In genomic region chr4:154416183-154416543, GRCh38 we compare ENCODE assay signal across 8 cellular contexts.
DNase-seq lines count a peak whose midpoint lies in the region; ATAC-seq and TF ChIP-seq lines count a peak whose summit lies in the region.

No MANE protein-coding gene starts in this region.

- POLR2A ChIA-PET in WTC11 (lab: Charles Lee), result no interaction called here

- H3K4me2 ChIP-seq in skeletal muscle satellite cell (ENCODE audit: low read length), result peak overlapping the region; percentile 87

- no peak for TF ChIP-seq CTCF in WTC11 (IDR thresholded peaks at IDR 0.05)

- H3K4me1 ChIP-seq in skeletal muscle satellite cell (ENCODE audit: control insufficient read depth, insufficient read depth, low read length), result peaks cover 5% of the 10 kb centered on the region

- H3K4me3 Mint-ChIP-seq in activated naive CD4-positive, alpha-beta T cell treated with anti-CD3 and anti-CD28 coated beads, Interleukin-2, amount 50 U/mL, for 24 hours, result peak overlapping the region; percentile 74
- peak overlapping the region; percentile 95 for H3K4me3 Mint-ChIP-seq in WTC11

- intact Hi-C loops in left ventricle myocardium superior (cut with micrococcal nuclease), result no loop called here

- H3K36me3 Mint-ChIP-seq in activated naive CD4-positive, alpha-beta T cell treated with anti-CD3 and anti-CD28 coated beads, Interleukin-2, amount 50 U/mL, for 24 hours, result no peaks in the 10 kb centered on the region
- H3K36me3 Mint-ChIP-seq in WTC11, result no peaks in the 10 kb centered on the region

- H3K27ac Mint-ChIP-seq in activated naive CD4-positive, alpha-beta T cell treated with anti-CD3 and anti-CD28 coated beads, Interleukin-2, amount 50 U/mL, for 24 hours, result no peak overlapping the region
- no peak overlapping the region for H3K27ac Mint-ChIP-seq in WTC11

- H3K27me3 ChIP-seq in skeletal muscle satellite cell (ENCODE audit: control insufficient read depth, insufficient read depth, low read length), result peaks cover 14% of the 10 kb centered on the region

- peak overlapping the region; percentile 71 for H3K4me3 ChIP-seq in skeletal muscle satellite cell (ENCODE audit: low read length)

- H3K9me3 ChIP-seq in skeletal muscle satellite cell (replicated peaks; ENCODE audit: low read length), result no peaks in the 10 kb centered on the region

- ATAC-seq in HG02885 (IDR thresholded peaks at IDR 0.05; ENCODE audit: poor library complexity, unreplicated experiment) (peak; percentile 47), WTC11 (peak; percentile 74), left ventricle myocardium superior (peak; percentile 64)

- H3K36me3 ChIP-seq in skeletal muscle satellite cell (ENCODE audit: insufficient read depth, low read length), result no peaks in the 10 kb centered on the region

- no peak for DNase-seq in activated naive CD4-positive, alpha-beta T cell (lab: John Stamatoyannopoulos, UW)
- DNase-seq in WTC11 (ENCODE audit: low spot score) (peak; percentile 59), left ventricle myocardium superior (peak; percentile 43), OCI-M2 (lab: John Stamatoyannopoulos, UW; ENCODE audit: unreplicated experiment) (no peak), NCI-H2081 treated with DMSO at 0.1 percent for 48 hours (lab: John Stamatoyannopoulos, UW) (no peak)

- no peaks in the 10 kb centered on the region for H3K9me3 Mint-ChIP-seq in activated naive CD4-positive, alpha-beta T cell treated with anti-CD3 and anti-CD28 coated beads, Interleukin-2, amount 50 U/mL, for 24 hours
- no peaks in the 10 kb centered on the region for H3K9me3 Mint-ChIP-seq in WTC11

- CTCF ChIA-PET in WTC11 (lab: Charles Lee), result interaction anchor here (0.7 to 2.4 kb wide), 21 partner anchors 9 to 630 kb away, joined by 3 to 24 read pairs (median 5); partner anchors contain the start of genes DCHS2 and PLRG1

- H3K27me3 Mint-ChIP-seq in activated naive CD4-positive, alpha-beta T cell treated with anti-CD3 and anti-CD28 coated beads, Interleukin-2, amount 50 U/mL, for 24 hours, result peaks cover 32% of the 10 kb centered on the region
- H3K27me3 Mint-ChIP-seq in WTC11 (ENCODE audit: low read depth), result peaks cover 17% of the 10 kb centered on the region

- H3K9ac ChIP-seq in skeletal muscle satellite cell (ENCODE audit: low read depth, low read length), result peak overlapping the region; percentile 4

- peaks cover 15% of the 10 kb centered on the region for H3K4me1 Mint-ChIP-seq in activated naive CD4-positive, alpha-beta T cell treated with anti-CD3 and anti-CD28 coated beads, Interleukin-2, amount 50 U/mL, for 24 hours
- peaks cover 19% of the 10 kb centered on the region for H3K4me1 Mint-ChIP-seq in WTC11

TF ChIP-seq in WTC11, 78 proteins besides CTCF, POLR2A, EP300 and RAD21:
- TF ChIP-seq IRF1 (CRISPR knock-in tag; IDR thresholded peaks at IDR 0.05) (no peak), PREB (CRISPR knock-in tag; IDR thresholded peaks at IDR 0.05; ENCODE audit: borderline replicate concordance) (no peak), GRHL2 (CRISPR knock-in tag; IDR thresholded peaks at IDR 0.05; ENCODE audit: insufficient replicate concordance, severe bottlenecking) (no peak), PRDM15 (CRISPR knock-in tag; IDR thresholded peaks at IDR 0.05) (no peak), TEAD1 (CRISPR knock-in tag; IDR thresholded peaks at IDR 0.05) (no peak), ESRRA (CRISPR knock-in tag; IDR thresholded peaks at IDR 0.05; ENCODE audit: borderline replicate concordance) (no peak)

Comparison
In these comparisons a context has a peak if more than half of its experiments do, and no peak if none do; other contexts are left out.
1. DNase-seq: peak in WTC11 (single experiment) and left ventricle myocardium superior (single experiment); none in activated naive CD4-positive, alpha-beta T cell (0 of 4), OCI-M2 (single experiment) and NCI-H2081 treated with DMSO at 0.1 percent for 48 hours (single experiment).
2. Peak in every context shown above with its lines, with median percentiles within 50 percentile points of each other: ATAC-seq.